Comparison of ENCODE assay signal across 18 cellular contexts in the genomic region with DNA sequence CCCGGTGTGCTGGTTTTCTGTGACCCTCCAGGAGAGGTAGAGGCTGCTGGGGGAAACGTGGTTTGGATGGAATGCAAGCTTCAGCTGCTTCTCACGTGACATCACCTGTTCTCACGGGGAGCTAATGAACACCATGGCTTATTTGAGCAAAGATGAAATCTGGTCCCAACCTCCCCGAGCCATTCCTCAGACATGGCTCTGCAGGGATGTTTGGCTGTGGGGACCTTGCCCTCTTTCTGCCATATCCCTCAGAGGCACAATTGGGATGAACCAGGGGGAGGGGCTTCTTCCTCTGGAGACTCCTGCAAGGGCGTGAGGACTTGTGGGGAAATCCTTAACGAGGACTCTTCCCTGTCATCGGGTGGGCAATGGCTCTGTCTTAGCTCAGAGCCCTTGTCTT.
DNase-seq lines count a peak whose midpoint lies in the region; ATAC-seq, FAIRE-seq and TF ChIP-seq lines count a peak whose summit lies in the region.
"Had no signal": no experiment of that assay in that cellular context is flagged by ENCODE, and none has a peak within 500 bp of the region (broad histone marks: within the 10 kb centered on the region; RNA-seq: fewer than 3 reads in every experiment).

No MANE protein-coding gene starts in this region.

- H3K4me3 ChIP-seq in H7 (ENCODE audit: insufficient read depth, low read depth, low read length) = no peak overlapping the region
- H3K4me3 ChIP-seq in bronchial epithelial cell (ENCODE audit: low read depth, low read length) = no peak overlapping the region
- H3K4me3 ChIP-seq: GM23338 had no signal

- no peaks in the 10 kb centered on the region for H3K27me3 ChIP-seq in H7 (ENCODE audit: control insufficient read depth, insufficient read depth, low read length)
- no peaks in the 10 kb centered on the region for H3K27me3 ChIP-seq in bronchial epithelial cell (ENCODE audit: control insufficient read depth, insufficient read depth, low read length)

- H3K4me1 Mint-ChIP-seq in T-helper 2 cell treated with Interferon-gamma antibody and Interleukin-4, amounts not matched to agents 5 μg/mL and 100 μg/mL, for 36 hours (ENCODE audit: low read depth) = no peaks in the 10 kb centered on the region
- H3K4me1 Mint-ChIP-seq: CD4-positive, alpha-beta memory T cell; GM23338 had no signal

- H3K36me3 Mint-ChIP-seq in T-helper 2 cell treated with Interferon-gamma antibody and Interleukin-4, amounts not matched to agents 5 μg/mL and 100 μg/mL, for 36 hours (ENCODE audit: low read depth) = no peaks in the 10 kb centered on the region
- H3K36me3 Mint-ChIP-seq: CD4-positive, alpha-beta memory T cell had no signal

- no peak for ATAC-seq in sciatic nerve
- ATAC-seq: GM23338 had no signal

- H3K4me3 Mint-ChIP-seq in T-helper 2 cell treated with Interferon-gamma antibody and Interleukin-4, amounts not matched to agents 5 μg/mL and 100 μg/mL, for 36 hours = no peak overlapping the region
- H3K4me3 Mint-ChIP-seq: CD4-positive, alpha-beta memory T cell; GM23338 had no signal

- no peaks in the 10 kb centered on the region for H3K27me3 Mint-ChIP-seq in T-helper 2 cell treated with Interferon-gamma antibody and Interleukin-4, amounts not matched to agents 5 μg/mL and 100 μg/mL, for 36 hours (ENCODE audit: low read depth)
- H3K27me3 Mint-ChIP-seq: CD4-positive, alpha-beta memory T cell had no signal

- TF ChIP-seq CTCF in bronchial epithelial cell (IDR thresholded peaks at IDR 0.05; ENCODE audit: insufficient read depth, low read length, severe bottlenecking) = no peak

- no peak overlapping the region for H3K27ac Mint-ChIP-seq in T-helper 2 cell treated with Interferon-gamma antibody and Interleukin-4, amounts not matched to agents 5 μg/mL and 100 μg/mL, for 36 hours
- H3K27ac Mint-ChIP-seq: CD4-positive, alpha-beta memory T cell; GM23338 had no signal

- FAIRE-seq in bronchial epithelial cell (lab: Jason Lieb, UNC) = peak; percentile 85
- FAIRE-seq: GM12891, GM18507, H54 had no signal

- peak; percentile 35 for DNase-seq in H7
- DNase-seq in bronchial epithelial cell (ENCODE audit: low read depth) = no peak
- DNase-seq in islet precursor cell = peak; percentile 76
- DNase-seq in sciatic nerve (ENCODE audit: low spot score) = peak; percentile 13
- DNase-seq in T-helper 2 cell treated with Interferon-gamma antibody and Interleukin-4, amounts not matched to agents 5 μg/mL and 100 μg/mL, for 36 hours (ENCODE audit: low spot score) = no peak
- no peak for DNase-seq in midbrain (lab: John Stamatoyannopoulos, UW)
- DNase-seq: C1 segment of cervical spinal cord; Calu3; CD4-positive, alpha-beta memory T cell; COR-L47; DMS53; DMS79 treated with DMSO at 0.1 percent for 48 hours; GF-D8; HCEC 1CT had no signal

- H3K9me3 Mint-ChIP-seq in T-helper 2 cell treated with Interferon-gamma antibody and Interleukin-4, amounts not matched to agents 5 μg/mL and 100 μg/mL, for 36 hours = no peaks in the 10 kb centered on the region
- H3K9me3 Mint-ChIP-seq: CD4-positive, alpha-beta memory T cell had no signal

- intact Hi-C loops in sciatic nerve (cut with DNase I) = no loop called here

- H3K36me3 ChIP-seq in H7 (replicated peaks; ENCODE audit: control insufficient read depth, insufficient read depth, low read length) = no peaks in the 10 kb centered on the region
- no peaks in the 10 kb centered on the region for H3K36me3 ChIP-seq in bronchial epithelial cell (ENCODE audit: control insufficient read depth, insufficient read depth, low read length)

Comparison
In these comparisons a context has a peak if more than half of its experiments do, and no peak if none do; other contexts are left out.
1. DNase-seq: peak in H7 (single experiment), islet precursor cell (single experiment) and sciatic nerve (single experiment); none in bronchial epithelial cell (single experiment), T-helper 2 cell treated with Interferon-gamma antibody and Interleukin-4, amounts not matched to agents 5 μg/mL and 100 μg/mL, for 36 hours (single experiment) and midbrain (single experiment).